In genomic region chr2:64636105-64636873, GRCh38 we compare ENCODE assay signal across 8 cellular contexts. TPM values are rescaled to one million over a fixed set of nuclear protein-coding genes. Genes with fewer than 3 reads are reported as not detected.
A peak's percentile ranks its signal among the peaks of the same experiment; 100 is the strongest.
DNase-seq lines count a peak whose midpoint lies in the region; ATAC-seq and TF ChIP-seq lines count a peak whose summit lies in the region.

No MANE protein-coding gene starts in this region.

- H3K9me3 ChIP-seq in spleen, result no peaks in the 10 kb centered on the region

- no peak for TF ChIP-seq CTCF in WTC11 (IDR thresholded peaks at IDR 0.05)
- TF ChIP-seq CTCF in spleen (IDR thresholded peaks at IDR 0.05 in 8 of 11, conservative IDR thresholded peaks at IDR 0.05 in 3 of 11), result peak in 1 of 11 experiments; percentile 14

- no peak for TF ChIP-seq POLR2A in spleen (IDR thresholded peaks at IDR 0.05)

- intact Hi-C loops in spleen (cut with DNase I; ENCODE audit: low total_unique reads), result no loop called here

- peaks cover 53 to 90% (median 78%) of the 10 kb centered on the region in 6 donors for H3K4me1 ChIP-seq in spleen

- H3K27ac Mint-ChIP-seq in activated T-cell treated with anti-CD3 and anti-CD28 coated beads, Interleukin-2, amount 50 U/mL, for 72 hours, result peak overlapping the region; percentile 92
- H3K27ac Mint-ChIP-seq in WTC11, result peak overlapping the region; percentile 34; the same call in 1 of the 2 replicates

- peaks cover 50% of the 10 kb centered on the region for H3K4me1 Mint-ChIP-seq in activated T-cell treated with anti-CD3 and anti-CD28 coated beads, Interleukin-2, amount 50 U/mL, for 72 hours (ENCODE audit: low read depth)
- H3K4me1 Mint-ChIP-seq in WTC11, result peaks cover 60% of the 10 kb centered on the region

- WGBS in spleen, 5 donors, result 20 to 44% (median 29%) methylated on average over 28 to 36 of the region's 36 CpGs

- H3K4me3 ChIP-seq in spleen, result peak overlapping the region in 2 of 8 donors; percentile 10 to 49

- POLR2A ChIA-PET in WTC11 (lab: Charles Lee), result no interaction called here

- no peaks in the 10 kb centered on the region for H3K9me3 Mint-ChIP-seq in activated T-cell treated with anti-CD3 and anti-CD28 coated beads, Interleukin-2, amount 50 U/mL, for 72 hours
- no peaks in the 10 kb centered on the region for H3K9me3 Mint-ChIP-seq in WTC11

- CTCF ChIA-PET in WTC11 (lab: Charles Lee), result interaction anchor here (0.5 to 1.2 kb wide), 5 partner anchors 10 to 282 kb away, joined by 3 read pairs; no protein-coding TSS in a partner anchor

- peaks cover 6 to 13% of the 10 kb centered on the region in 2 donors for H3K36me3 Mint-ChIP-seq in activated T-cell treated with anti-CD3 and anti-CD28 coated beads, Interleukin-2, amount 50 U/mL, for 72 hours (ENCODE audit: insufficient read depth in 2 of 2)
- H3K36me3 Mint-ChIP-seq in WTC11, result peaks cover 12% of the 10 kb centered on the region

- H3K4me3 Mint-ChIP-seq in activated T-cell treated with anti-CD3 and anti-CD28 coated beads, Interleukin-2, amount 50 U/mL, for 72 hours, result peak overlapping the region; percentile 58 to 76
- H3K4me3 Mint-ChIP-seq in WTC11, result no peak overlapping the region

- peak overlapping the region; percentile 66 to 93 (median 80) for H3K27ac ChIP-seq in spleen

- no peaks in the 10 kb centered on the region for H3K27me3 Mint-ChIP-seq in activated T-cell treated with anti-CD3 and anti-CD28 coated beads, Interleukin-2, amount 50 U/mL, for 72 hours (ENCODE audit: low read depth)
- 0 out of 2 replicates have a peak, but pooled peaks cover under 1% of the 10 kb centered on the region for H3K27me3 Mint-ChIP-seq in WTC11 (ENCODE audit: low read depth)

- no peak for DNase-seq in activated T-cell treated with anti-CD3 and anti-CD28 coated beads, Interleukin-2, amount 50 U/mL, for 72 hours
- no peak for DNase-seq in activated T-cell treated with anti-CD3 and anti-CD28 coated beads, Interleukin-2, amount 50 U/mL, for 1 hour
- no peak for DNase-seq in WTC11 (ENCODE audit: low spot score)
- DNase-seq in spleen, result peak; percentile 86
- DNase-seq in activated effector memory CD4-positive, alpha-beta T cell treated with Interleukin-2 at 50 U/mL for 16 hours, result no peak
- DNase-seq in NCI-H526 (lab: John Stamatoyannopoulos, UW), result no peak
- no peak for DNase-seq in DMS153 treated with DMSO at 0.1 percent for 48 hours (lab: John Stamatoyannopoulos, UW; ENCODE audit: unreplicated experiment)

- H3K36me3 ChIP-seq in spleen, result peaks cover 4 to 54% (median 38%) of the 10 kb centered on the region in 6 donors

- H3K27me3 ChIP-seq in spleen (replicated peaks in 1 of 7), result no peaks in the 10 kb centered on the region

- peak; percentile 33 to 59 for ATAC-seq in activated T-cell treated with anti-CD3 and anti-CD28 coated beads, Interleukin-2, amount 50 U/mL, for 72 hours (replicated peaks in 1 of 2)
- ATAC-seq in HG03045 (IDR thresholded peaks at IDR 0.05; ENCODE audit: unreplicated experiment) (peak; percentile 42), WTC11 (peak; percentile 55)

TF ChIP-seq in WTC11, 78 proteins besides CTCF, POLR2A, EP300 and RAD21:
- no peak for TF ChIP-seq GTF2I (CRISPR knock-in tag; conservative IDR thresholded peaks at IDR 0.05)
- TF ChIP-seq EMX1 (CRISPR knock-in tag; IDR thresholded peaks at IDR 0.05), result no peak
- no peak for TF ChIP-seq ATF6 (CRISPR knock-in tag; IDR thresholded peaks at IDR 0.05)
- TF ChIP-seq PREB (CRISPR knock-in tag; IDR thresholded peaks at IDR 0.05; ENCODE audit: borderline replicate concordance), result no peak
- no peak for TF ChIP-seq ZNF121 (CRISPR knock-in tag; IDR thresholded peaks at IDR 0.05)
- TF ChIP-seq MXD4 (CRISPR knock-in tag; IDR thresholded peaks at IDR 0.05; ENCODE audit: borderline replicate concordance), result no peak
- no peak for TF ChIP-seq MYBL2 (CRISPR knock-in tag; IDR thresholded peaks at IDR 0.05)
- no peak for TF ChIP-seq CDX4 (CRISPR knock-in tag; IDR thresholded peaks at IDR 0.05; ENCODE audit: borderline replicate concordance)
- TF ChIP-seq GRHL2 (CRISPR knock-in tag; IDR thresholded peaks at IDR 0.05; ENCODE audit: insufficient replicate concordance, severe bottlenecking), result no peak
- no peak for TF ChIP-seq TEAD1 (CRISPR knock-in tag; IDR thresholded peaks at IDR 0.05)
- TF ChIP-seq STAT6 (CRISPR knock-in tag; conservative IDR thresholded peaks at IDR 0.05; ENCODE audit: low read depth), result no peak
- TF ChIP-seq CBFB (CRISPR knock-in tag; IDR thresholded peaks at IDR 0.05; ENCODE audit: low read depth), result no peak
- no peak for TF ChIP-seq ESRRA (CRISPR knock-in tag; IDR thresholded peaks at IDR 0.05; ENCODE audit: borderline replicate concordance)
- no peak for TF ChIP-seq ATF2 (CRISPR knock-in tag; IDR thresholded peaks at IDR 0.05; ENCODE audit: borderline replicate concordance, low read depth)
- TF ChIP-seq ATF3 (CRISPR knock-in tag; conservative IDR thresholded peaks at IDR 0.05), result no peak
- no peak for TF ChIP-seq ZNF232 (CRISPR knock-in tag; IDR thresholded peaks at IDR 0.05)
- TF ChIP-seq ZNF317 (CRISPR knock-in tag; IDR thresholded peaks at IDR 0.05; ENCODE audit: borderline replicate concordance, low read depth), result no peak
- TF ChIP-seq FOXK1 (CRISPR knock-in tag; IDR thresholded peaks at IDR 0.05), result no peak

RNA-seq across cellular contexts. Expression of gene SERTAD2, which starts 17.4 kb away (rescaled TPM):
- 10 to 100 TPM; 14.6 to 18.5 TPM for total RNA-seq in activated T-cell treated with anti-CD3 and anti-CD28 coated beads, Interleukin-2, amount 50 U/mL, for 72 hours
- total RNA-seq in WTC11 (2021) (7.9 to 8.0 TPM (median 7.9 TPM) in 3 replicates), spleen (10 to 100 TPM; 31.2 to 61.4 (median 43.3) TPM)
- 10 to 100 TPM; 10.4 to 16.9 (median 13.6) TPM for polyA plus RNA-seq in spleen
